8 cellular contexts compared by ENCODE assay signal in the genomic region with DNA sequence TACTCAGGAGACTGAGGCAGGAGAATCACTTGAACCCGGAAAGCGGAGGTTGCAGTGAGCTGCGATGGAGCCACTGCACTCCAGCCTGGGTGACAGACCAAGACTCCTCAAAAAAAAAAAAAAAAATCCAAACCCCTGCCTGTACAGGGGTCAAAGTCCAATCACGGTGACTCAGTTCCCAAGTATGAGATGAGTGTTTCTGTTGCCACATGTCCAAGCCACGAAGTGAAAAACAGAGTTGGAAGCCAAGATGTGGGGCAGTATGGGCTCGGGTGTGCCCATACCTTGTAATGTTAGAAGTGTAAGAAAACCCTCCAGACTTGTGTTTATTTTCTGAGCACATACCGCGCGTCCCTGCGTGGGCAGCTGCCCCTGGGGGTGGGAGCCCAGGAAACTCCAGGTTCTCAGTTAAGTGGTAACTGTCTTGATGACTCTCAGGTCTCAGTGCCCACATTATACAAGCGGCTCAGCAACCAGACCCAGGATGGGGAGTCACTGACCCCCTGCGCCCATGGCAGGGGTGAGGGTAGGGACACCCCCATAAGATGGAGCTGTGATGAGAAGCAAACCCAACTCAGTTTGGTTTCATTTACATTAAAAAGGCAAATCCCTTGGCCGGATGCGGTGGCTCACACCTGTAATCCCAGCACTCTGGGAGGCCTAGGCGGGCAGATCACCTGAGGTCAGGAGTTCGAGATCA. TPM values are rescaled to one million over a fixed set of nuclear protein-coding genes. Genes with fewer than 3 reads are reported as not detected.
DNase-seq lines count a peak whose midpoint lies in the region; ATAC-seq, FAIRE-seq and TF ChIP-seq lines count a peak whose summit lies in the region.

No MANE protein-coding gene starts in this region.

- no peak overlapping the region for H3K4me3 ChIP-seq in A673 (ENCODE audit: low read depth, low read length, poor library complexity, severe bottlenecking)

- peaks cover 6% of the 10 kb centered on the region for H3K9me3 ChIP-seq in A673 (ENCODE audit: low read depth, low read length, poor library complexity, severe bottlenecking)

- intact Hi-C loops in A673 (cut with micrococcal nuclease; ENCODE audit: unreplicated experiment), result loop anchor here (10.0 kb wide), 1 partner anchor 78 kb away; a partner anchor contains a TSS

- BruUV-seq in A673 (replicated peaks; lab: Mats Ljungman, UMichigan), result no TSS peak

- POLR2A ChIA-PET in A673 (lab: Charles Lee; ENCODE audit: low non-redundant PET) (interaction anchor here (0.7 kb wide), 1 partner anchor 12 kb away, joined by 4 read pairs; no protein-coding TSS in a partner anchor), WTC11 (lab: Charles Lee) (interaction anchor here (0.7 to 1.1 kb wide), 4 partner anchors 9 to 36 kb away, joined by 3 to 7 read pairs (median 4); a partner anchor contains a TSS)

- no peak for DNase-seq in A673 (ENCODE audit: low spot score)
- peak; percentile 98 for DNase-seq in HCEC 1CT
- no peak for DNase-seq in WTC11 (ENCODE audit: low spot score)
- peak in 1 of 3 experiments; percentile 41 for DNase-seq in effector memory CD8-positive, alpha-beta T cell
- no peak for DNase-seq in nephron progenitor cell
- DNase-seq in urothelium cell line (ENCODE audit: low spot score), result peak; percentile 70
- DNase-seq in effector CD8-positive, alpha-beta T cell (lab: John Stamatoyannopoulos, UW), result no peak
- DNase-seq in activated gamma-delta T cell treated with Interleukin-2 at 50 U/mL for 16 hours, result no peak

- H3K36me3 Mint-ChIP-seq in WTC11 (no peaks in the 10 kb centered on the region), nephron progenitor cell (ENCODE audit: low read depth) (no peaks in the 10 kb centered on the region)
- H3K36me3 Mint-ChIP-seq in effector memory CD8-positive, alpha-beta T cell (ENCODE audit: insufficient read depth), result peaks cover 53% of the 10 kb centered on the region

- H3K27ac Mint-ChIP-seq in WTC11 (peak overlapping the region; percentile 27; the same call in 1 of the 2 replicates), nephron progenitor cell (peak overlapping the region; percentile 95)
- H3K27ac Mint-ChIP-seq in effector memory CD8-positive, alpha-beta T cell, result peak overlapping the region; percentile 82 to 89

- peaks cover 30% of the 10 kb centered on the region for H3K4me1 ChIP-seq in A673 (ENCODE audit: insufficient read depth, low read length, poor library complexity, severe bottlenecking)

- peaks cover 20% of the 10 kb centered on the region for H3K4me1 Mint-ChIP-seq in WTC11
- H3K4me1 Mint-ChIP-seq in effector memory CD8-positive, alpha-beta T cell (ENCODE audit: low read depth in 2 of 2), result peaks cover 5 to 28% of the 10 kb centered on the region in 2 donors
- peaks cover 51% of the 10 kb centered on the region for H3K4me1 Mint-ChIP-seq in nephron progenitor cell

- ATAC-seq in WTC11, result no peak
- peak; percentile 4 for ATAC-seq in effector memory CD8-positive, alpha-beta T cell (replicated peaks)

- H3K9me3 Mint-ChIP-seq in WTC11 (no peaks in the 10 kb centered on the region), nephron progenitor cell (peaks cover 5% of the 10 kb centered on the region)
- no peaks in the 10 kb centered on the region for H3K9me3 Mint-ChIP-seq in effector memory CD8-positive, alpha-beta T cell

- H3K27me3 Mint-ChIP-seq in WTC11 (ENCODE audit: low read depth) (no peaks in the 10 kb centered on the region), nephron progenitor cell (ENCODE audit: low read depth, poor library complexity) (no peaks in the 10 kb centered on the region)
- H3K27me3 Mint-ChIP-seq in effector memory CD8-positive, alpha-beta T cell, result no peaks in the 10 kb centered on the region

- peak overlapping the region; percentile 27; the same call in 1 of the 2 replicates for H3K4me3 Mint-ChIP-seq in WTC11
- peak overlapping the region; percentile 63 to 74 for H3K4me3 Mint-ChIP-seq in effector memory CD8-positive, alpha-beta T cell
- no peak overlapping the region for H3K4me3 Mint-ChIP-seq in nephron progenitor cell

- H3K36me3 ChIP-seq in A673 (ENCODE audit: insufficient read depth, low read length, poor library complexity, severe bottlenecking), result peaks cover 18% of the 10 kb centered on the region

- peak overlapping the region; percentile 55 for H3K27ac ChIP-seq in A673 (ENCODE audit: low read depth, low read length, poor library complexity, severe bottlenecking)

- TF ChIP-seq CTCF in A673 (conservative IDR thresholded peaks at IDR 0.05; ENCODE audit: low read depth, low read length), result no peak
- no peak for TF ChIP-seq CTCF in WTC11 (IDR thresholded peaks at IDR 0.05)
- no peak for TF ChIP-seq CTCF in nephron progenitor cell (IDR thresholded peaks at IDR 0.05)

- CTCF ChIA-PET in A673 (lab: Charles Lee), result no interaction called here
- CTCF ChIA-PET in WTC11 (lab: Charles Lee), result interaction anchor here (1.1 to 4.7 kb wide), 8 partner anchors 10 to 139 kb away, joined by 3 to 27 read pairs (median 6); a partner anchor contains a TSS

- H3K27me3 ChIP-seq in A673 (replicated peaks; ENCODE audit: insufficient read depth, low read depth, low read length, poor library complexity), result no peaks in the 10 kb centered on the region

- FAIRE-seq in urothelium cell line (lab: Jason Lieb, UNC), result no peak

TF ChIP-seq in WTC11, 78 proteins besides CTCF, POLR2A, EP300 and RAD21:
- TF ChIP-seq GTF2I (CRISPR knock-in tag; conservative IDR thresholded peaks at IDR 0.05), result no peak
- no peak for TF ChIP-seq PRRX2 (CRISPR knock-in tag; IDR thresholded peaks at IDR 0.05)
- TF ChIP-seq ZNF416 (CRISPR knock-in tag; IDR thresholded peaks at IDR 0.05), result no peak
- TF ChIP-seq GABPB1 (CRISPR knock-in tag; IDR thresholded peaks at IDR 0.05), result no peak
- no peak for TF ChIP-seq TEAD4 (CRISPR knock-in tag; IDR thresholded peaks at IDR 0.05)
- TF ChIP-seq ETV6 (CRISPR knock-in tag; IDR thresholded peaks at IDR 0.05), result no peak
- TF ChIP-seq, protein P1, sequence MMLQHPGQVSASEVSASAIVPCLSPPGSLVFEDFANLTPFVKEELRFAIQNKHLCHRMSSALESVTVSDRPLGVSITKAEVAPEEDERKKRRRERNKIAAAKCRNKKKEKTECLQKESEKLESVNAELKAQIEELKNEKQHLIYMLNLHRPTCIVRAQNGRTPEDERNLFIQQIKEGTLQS (CRISPR knock-in tag; conservative IDR thresholded peaks at IDR 0.05), result no peak
- no peak for TF ChIP-seq TCF7 (CRISPR knock-in tag; IDR thresholded peaks at IDR 0.05; ENCODE audit: low read depth)
- TF ChIP-seq, protein P2, sequence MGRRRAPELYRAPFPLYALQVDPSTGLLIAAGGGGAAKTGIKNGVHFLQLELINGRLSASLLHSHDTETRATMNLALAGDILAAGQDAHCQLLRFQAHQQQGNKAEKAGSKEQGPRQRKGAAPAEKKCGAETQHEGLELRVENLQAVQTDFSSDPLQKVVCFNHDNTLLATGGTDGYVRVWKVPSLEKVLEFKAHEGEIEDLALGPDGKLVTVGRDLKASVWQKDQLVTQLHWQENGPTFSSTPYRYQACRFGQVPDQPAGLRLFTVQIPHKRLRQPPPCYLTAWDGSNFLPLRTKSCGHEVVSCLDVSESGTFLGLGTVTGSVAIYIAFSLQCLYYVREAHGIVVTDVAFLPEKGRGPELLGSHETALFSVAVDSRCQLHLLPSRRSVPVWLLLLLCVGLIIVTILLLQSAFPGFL (CRISPR knock-in tag; IDR thresholded peaks at IDR 0.05; ENCODE audit: borderline replicate concordance), result no peak
- TF ChIP-seq NR3C1 (CRISPR knock-in tag; conservative IDR thresholded peaks at IDR 0.05; ENCODE audit: low read depth), result no peak

RNA-seq across cellular contexts. Expression of a gene that starts 1.2 kb away (rescaled TPM):
- total RNA-seq in A673 (2021), result 368 and 435 TPM in 2 replicates
- total RNA-seq in WTC11 (2021), result 363 to 377 TPM (median 368 TPM) in 3 replicates

RNA-seq across cellular contexts. Expression of a gene that starts 7.4 kb away (rescaled TPM):
- total RNA-seq in A673 (2021), result 342 and 343 TPM in 2 replicates
- total RNA-seq in WTC11 (2021), result 275 to 291 TPM (median 287 TPM) in 3 replicates

RNA-seq across cellular contexts. Expression of a gene that starts 35.6 kb away (rescaled TPM):
- total RNA-seq in A673 (2021) (3.2 and 3.4 TPM in 2 replicates), WTC11 (2021) (40.9 to 46.4 TPM (median 44.1 TPM) in 3 replicates)

Comparison
In these comparisons a context has a peak if more than half of its experiments do, and no peak if none do; other contexts are left out.
1. DNase-seq: peak in HCEC 1CT (single experiment) and urothelium cell line (single experiment); none in A673 (single experiment), WTC11 (single experiment), nephron progenitor cell (single experiment), effector CD8-positive, alpha-beta T cell (single experiment) and activated gamma-delta T cell treated with Interleukin-2 at 50 U/mL for 16 hours (single experiment).
2. H3K27ac Mint-ChIP-seq: peak in every context shown above with its lines; median percentile 95 in nephron progenitor cell; 86 in effector memory CD8-positive, alpha-beta T cell; 27 in WTC11.